ENCODE assay signal across 4 cellular contexts in the genomic region with DNA sequence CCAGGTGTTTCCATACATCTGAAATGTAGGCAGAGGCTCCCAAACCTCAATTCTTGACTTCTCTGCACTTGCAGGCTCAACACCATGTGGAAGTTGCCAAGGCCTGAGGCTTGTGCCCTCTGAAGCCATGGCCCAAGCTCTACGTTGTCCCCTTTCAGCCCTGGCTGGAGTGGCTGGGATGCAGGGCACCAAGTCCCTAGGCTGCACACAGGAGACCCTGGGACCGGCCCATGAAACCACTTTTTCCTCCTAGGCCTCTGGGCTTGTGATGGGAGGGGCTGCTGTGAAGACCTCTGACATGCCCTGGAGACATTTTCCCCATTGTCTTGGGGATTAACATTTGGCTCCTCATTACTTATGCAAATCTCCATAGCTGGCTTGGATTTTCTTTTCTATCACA. TPM values are rescaled to one million over a fixed set of nuclear protein-coding genes. Genes with fewer than 3 reads are reported as not detected.
"Had no signal": no experiment of that assay in that cellular context is flagged by ENCODE, and none has a peak within 500 bp of the region (broad histone marks: within the 10 kb centered on the region; RNA-seq: fewer than 3 reads in every experiment).

No MANE protein-coding gene starts in this region.

RNA-seq across cellular contexts. Expression of a gene that starts 6.5 kb away (rescaled TPM):
- total RNA-seq: hepatocyte, left lobe of liver, lung microvascular endothelial cell, mammary epithelial cell had no signal
- polyA plus RNA-seq: hepatocyte, mammary epithelial cell had no signal
